In the genomic region with DNA sequence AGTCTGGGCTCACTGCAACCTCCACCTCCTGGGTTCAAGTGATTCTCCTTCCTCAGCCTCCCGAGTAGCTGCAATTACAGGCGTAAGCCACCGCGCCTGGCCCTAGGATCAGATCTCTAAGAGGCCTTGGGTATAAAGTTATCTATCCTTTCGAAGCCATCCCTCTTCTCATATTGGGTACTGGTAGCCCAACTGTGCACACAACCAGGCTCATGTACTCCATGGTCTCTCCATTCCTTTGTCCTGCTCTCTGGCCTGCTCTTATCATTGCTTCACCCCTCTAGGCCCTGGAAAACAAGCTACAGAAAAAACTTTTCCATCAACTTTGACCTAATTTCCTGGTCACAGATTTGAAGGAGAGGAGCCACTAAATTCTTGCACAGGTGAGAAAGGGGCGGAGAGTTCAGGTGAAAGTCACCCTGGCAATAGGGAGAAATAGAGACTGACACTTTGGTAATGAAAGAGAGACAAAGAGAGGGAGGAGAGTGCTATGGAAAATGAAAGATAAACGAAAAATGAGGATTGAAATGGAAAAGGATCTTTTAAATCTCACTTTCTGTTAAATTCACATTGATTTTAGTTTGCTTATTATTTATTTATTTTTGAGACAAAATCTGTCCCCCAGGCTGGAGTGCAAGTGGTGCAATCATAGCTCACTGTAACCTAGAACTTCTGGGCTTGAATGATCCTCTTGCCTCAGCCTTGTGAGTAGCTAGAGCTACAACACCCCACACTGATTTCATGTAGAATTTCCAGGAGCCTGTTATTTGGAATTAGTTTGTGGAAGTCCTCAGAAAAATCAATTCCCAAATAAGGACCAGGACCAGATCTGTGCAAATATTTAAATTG, we compare ENCODE assay signal across 1 cellular context.
TF ChIP-seq lines count a peak whose summit lies in the region.

No MANE protein-coding gene starts in this region.

TF ChIP-seq in K562, 482 proteins besides CTCF, POLR2A, EP300 and RAD21 (continues in another document):
- TF ChIP-seq CBFA2T2 (conservative IDR thresholded peaks at IDR 0.05) = no peak
- no peak for TF ChIP-seq ZC3H11A (IDR thresholded peaks at IDR 0.05; ENCODE audit: low read depth, low read length)
- no peak for TF ChIP-seq TAF7 (tag; IDR thresholded peaks at IDR 0.05)
- TF ChIP-seq NRF1 (conservative IDR thresholded peaks at IDR 0.05 in 1 of 2, IDR thresholded peaks at IDR 0.05 in 1 of 2) = no peak
- TF ChIP-seq, protein P1, sequence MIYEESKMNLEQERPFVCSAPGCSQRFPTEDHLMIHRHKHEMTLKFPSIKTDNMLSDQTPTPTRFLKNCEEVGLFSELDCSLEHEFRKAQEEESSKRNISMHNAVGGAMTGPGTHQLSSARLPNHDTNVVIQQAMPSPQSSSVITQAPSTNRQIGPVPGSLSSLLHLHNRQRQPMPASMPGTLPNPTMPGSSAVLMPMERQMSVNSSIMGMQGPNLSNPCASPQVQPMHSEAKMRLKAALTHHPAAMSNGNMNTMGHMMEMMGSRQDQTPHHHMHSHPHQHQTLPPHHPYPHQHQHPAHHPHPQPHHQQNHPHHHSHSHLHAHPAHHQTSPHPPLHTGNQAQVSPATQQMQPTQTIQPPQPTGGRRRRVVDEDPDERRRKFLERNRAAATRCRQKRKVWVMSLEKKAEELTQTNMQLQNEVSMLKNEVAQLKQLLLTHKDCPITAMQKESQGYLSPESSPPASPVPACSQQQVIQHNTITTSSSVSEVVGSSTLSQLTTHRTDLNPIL (CRISPR knock-in tag; IDR thresholded peaks at IDR 0.05) = no peak; the same call in 1 of the 2 replicates
- TF ChIP-seq ELF2 (CRISPR knock-in tag; IDR thresholded peaks at IDR 0.05) = no peak
- TF ChIP-seq ZNF551 (CRISPR knock-in tag; IDR thresholded peaks at IDR 0.05) = 0 out of 2 replicates have a peak, but pooled peaks have one; percentile 55
- no peak for TF ChIP-seq SP1 (CRISPR knock-in tag; IDR thresholded peaks at IDR 0.05)
- TF ChIP-seq SRSF3 (IDR thresholded peaks at IDR 0.05; ENCODE audit: insufficient read depth, low read length) = no peak
- TF ChIP-seq BRCA1 (IDR thresholded peaks at IDR 0.05) = no peak
- TF ChIP-seq BRCA1 (CRISPR knock-in tag; IDR thresholded peaks at IDR 0.05) = no peak
- TF ChIP-seq, protein P2, sequence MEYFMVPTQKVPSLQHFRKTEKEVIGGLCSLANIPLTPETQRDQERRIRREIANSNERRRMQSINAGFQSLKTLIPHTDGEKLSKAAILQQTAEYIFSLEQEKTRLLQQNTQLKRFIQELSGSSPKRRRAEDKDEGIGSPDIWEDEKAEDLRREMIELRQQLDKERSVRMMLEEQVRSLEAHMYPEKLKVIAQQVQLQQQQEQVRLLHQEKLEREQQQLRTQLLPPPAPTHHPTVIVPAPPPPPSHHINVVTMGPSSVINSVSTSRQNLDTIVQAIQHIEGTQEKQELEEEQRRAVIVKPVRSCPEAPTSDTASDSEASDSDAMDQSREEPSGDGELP (CRISPR knock-in tag; IDR thresholded peaks at IDR 0.05; ENCODE audit: borderline replicate concordance) = no peak
- TF ChIP-seq, protein P3, sequence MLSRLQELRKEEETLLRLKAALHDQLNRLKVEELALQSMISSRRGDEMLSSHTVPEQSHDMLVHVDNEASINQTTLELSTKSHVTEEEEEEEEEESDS (CRISPR knock-in tag; IDR thresholded peaks at IDR 0.05) = no peak
- no peak for TF ChIP-seq TFAM (CRISPR knock-in tag; conservative IDR thresholded peaks at IDR 0.05)
- no peak for TF ChIP-seq TCF7L2 (IDR thresholded peaks at IDR 0.05; ENCODE audit: low read depth, low read length)
- TF ChIP-seq MYNN (IDR thresholded peaks at IDR 0.05) = no peak
- no peak for TF ChIP-seq MYNN (CRISPR knock-in tag; IDR thresholded peaks at IDR 0.05)
- peak; percentile 80 for TF ChIP-seq POLR2B (IDR thresholded peaks at IDR 0.05; ENCODE audit: low read depth, partially characterized antibody)
- TF ChIP-seq RCOR1 (IDR thresholded peaks at IDR 0.05; ENCODE audit: borderline replicate concordance in 1 of 2, low read depth in 2 of 2, low read length in 2 of 2) = no peak
- no peak for TF ChIP-seq NFYB (IDR thresholded peaks at IDR 0.05; ENCODE audit: extremely low read depth, insufficient read length)
- 0 out of 2 replicates have a peak, but pooled peaks have one; percentile 14 for TF ChIP-seq TEAD4 (IDR thresholded peaks at IDR 0.05; ENCODE audit: low read length)
- no peak for TF ChIP-seq TEAD4 (CRISPR knock-in tag; IDR thresholded peaks at IDR 0.05; ENCODE audit: borderline replicate concordance)
- TF ChIP-seq ZNF507 (tag; conservative IDR thresholded peaks at IDR 0.05) = no peak
- TF ChIP-seq, protein P4, sequence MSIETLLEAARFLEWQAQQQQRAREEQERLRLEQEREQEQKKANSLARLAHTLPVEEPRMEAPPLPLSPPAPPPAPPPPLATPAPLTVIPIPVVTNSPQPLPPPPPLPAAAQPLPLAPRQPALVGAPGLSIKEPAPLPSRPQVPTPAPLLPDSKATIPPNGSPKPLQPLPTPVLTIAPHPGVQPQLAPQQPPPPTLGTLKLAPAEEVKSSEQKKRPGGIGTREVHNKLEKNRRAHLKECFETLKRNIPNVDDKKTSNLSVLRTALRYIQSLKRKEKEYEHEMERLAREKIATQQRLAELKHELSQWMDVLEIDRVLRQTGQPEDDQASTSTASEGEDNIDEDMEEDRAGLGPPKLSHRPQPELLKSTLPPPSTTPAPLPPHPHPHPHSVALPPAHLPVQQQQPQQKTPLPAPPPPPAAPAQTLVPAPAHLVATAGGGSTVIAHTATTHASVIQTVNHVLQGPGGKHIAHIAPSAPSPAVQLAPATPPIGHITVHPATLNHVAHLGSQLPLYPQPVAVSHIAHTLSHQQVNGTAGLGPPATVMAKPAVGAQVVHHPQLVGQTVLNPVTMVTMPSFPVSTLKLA (conservative IDR thresholded peaks at IDR 0.05) = no peak
- TF ChIP-seq NONO (IDR thresholded peaks at IDR 0.05; ENCODE audit: low read depth in 2 of 2, low read length in 1 of 2) = no peak
- no peak for TF ChIP-seq L3MBTL2 (IDR thresholded peaks at IDR 0.05)
- TF ChIP-seq HDAC3 (IDR thresholded peaks at IDR 0.05; ENCODE audit: borderline replicate concordance, partially characterized antibody) = no peak
- peak; percentile 60; the same call in 1 of the 2 replicates for TF ChIP-seq OTX1 (CRISPR knock-in tag; IDR thresholded peaks at IDR 0.05)
- TF ChIP-seq ETV5 (CRISPR knock-in tag; IDR thresholded peaks at IDR 0.05; ENCODE audit: low read depth) = no peak
- no peak for TF ChIP-seq ZNF75A (CRISPR knock-in tag; IDR thresholded peaks at IDR 0.05)
- TF ChIP-seq FOXM1 (IDR thresholded peaks at IDR 0.05; ENCODE audit: low read depth) = no peak
- TF ChIP-seq FOXM1 (CRISPR knock-in tag; IDR thresholded peaks at IDR 0.05; ENCODE audit: low read depth) = no peak
- TF ChIP-seq ZNF12 (CRISPR knock-in tag; IDR thresholded peaks at IDR 0.05) = no peak
- TF ChIP-seq, protein P5, sequence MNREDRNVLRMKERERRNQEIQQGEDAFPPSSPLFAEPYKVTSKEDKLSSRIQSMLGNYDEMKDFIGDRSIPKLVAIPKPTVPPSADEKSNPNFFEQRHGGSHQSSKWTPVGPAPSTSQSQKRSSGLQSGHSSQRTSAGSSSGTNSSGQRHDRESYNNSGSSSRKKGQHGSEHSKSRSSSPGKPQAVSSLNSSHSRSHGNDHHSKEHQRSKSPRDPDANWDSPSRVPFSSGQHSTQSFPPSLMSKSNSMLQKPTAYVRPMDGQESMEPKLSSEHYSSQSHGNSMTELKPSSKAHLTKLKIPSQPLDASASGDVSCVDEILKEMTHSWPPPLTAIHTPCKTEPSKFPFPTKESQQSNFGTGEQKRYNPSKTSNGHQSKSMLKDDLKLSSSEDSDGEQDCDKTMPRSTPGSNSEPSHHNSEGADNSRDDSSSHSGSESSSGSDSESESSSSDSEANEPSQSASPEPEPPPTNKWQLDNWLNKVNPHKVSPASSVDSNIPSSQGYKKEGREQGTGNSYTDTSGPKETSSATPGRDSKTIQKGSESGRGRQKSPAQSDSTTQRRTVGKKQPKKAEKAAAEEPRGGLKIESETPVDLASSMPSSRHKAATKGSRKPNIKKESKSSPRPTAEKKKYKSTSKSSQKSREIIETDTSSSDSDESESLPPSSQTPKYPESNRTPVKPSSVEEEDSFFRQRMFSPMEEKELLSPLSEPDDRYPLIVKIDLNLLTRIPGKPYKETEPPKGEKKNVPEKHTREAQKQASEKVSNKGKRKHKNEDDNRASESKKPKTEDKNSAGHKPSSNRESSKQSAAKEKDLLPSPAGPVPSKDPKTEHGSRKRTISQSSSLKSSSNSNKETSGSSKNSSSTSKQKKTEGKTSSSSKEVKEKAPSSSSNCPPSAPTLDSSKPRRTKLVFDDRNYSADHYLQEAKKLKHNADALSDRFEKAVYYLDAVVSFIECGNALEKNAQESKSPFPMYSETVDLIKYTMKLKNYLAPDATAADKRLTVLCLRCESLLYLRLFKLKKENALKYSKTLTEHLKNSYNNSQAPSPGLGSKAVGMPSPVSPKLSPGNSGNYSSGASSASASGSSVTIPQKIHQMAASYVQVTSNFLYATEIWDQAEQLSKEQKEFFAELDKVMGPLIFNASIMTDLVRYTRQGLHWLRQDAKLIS (CRISPR knock-in tag; IDR thresholded peaks at IDR 0.05) = no peak
- no peak; the same call in 1 of the 2 replicates for TF ChIP-seq ZNF436 (CRISPR knock-in tag; IDR thresholded peaks at IDR 0.05)
- TF ChIP-seq, protein P6, sequence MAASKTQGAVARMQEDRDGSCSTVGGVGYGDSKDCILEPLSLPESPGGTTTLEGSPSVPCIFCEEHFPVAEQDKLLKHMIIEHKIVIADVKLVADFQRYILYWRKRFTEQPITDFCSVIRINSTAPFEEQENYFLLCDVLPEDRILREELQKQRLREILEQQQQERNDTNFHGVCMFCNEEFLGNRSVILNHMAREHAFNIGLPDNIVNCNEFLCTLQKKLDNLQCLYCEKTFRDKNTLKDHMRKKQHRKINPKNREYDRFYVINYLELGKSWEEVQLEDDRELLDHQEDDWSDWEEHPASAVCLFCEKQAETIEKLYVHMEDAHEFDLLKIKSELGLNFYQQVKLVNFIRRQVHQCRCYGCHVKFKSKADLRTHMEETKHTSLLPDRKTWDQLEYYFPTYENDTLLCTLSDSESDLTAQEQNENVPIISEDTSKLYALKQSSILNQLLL (CRISPR knock-in tag; IDR thresholded peaks at IDR 0.05; ENCODE audit: borderline replicate concordance) = no peak
- TF ChIP-seq SMARCA5 (IDR thresholded peaks at IDR 0.05) = no peak
- peak; percentile 11; the same call in 1 of the 2 replicates for TF ChIP-seq POLR2AphosphoS2 (IDR thresholded peaks at IDR 0.05; ENCODE audit: low read length)
- TF ChIP-seq, protein P7, sequence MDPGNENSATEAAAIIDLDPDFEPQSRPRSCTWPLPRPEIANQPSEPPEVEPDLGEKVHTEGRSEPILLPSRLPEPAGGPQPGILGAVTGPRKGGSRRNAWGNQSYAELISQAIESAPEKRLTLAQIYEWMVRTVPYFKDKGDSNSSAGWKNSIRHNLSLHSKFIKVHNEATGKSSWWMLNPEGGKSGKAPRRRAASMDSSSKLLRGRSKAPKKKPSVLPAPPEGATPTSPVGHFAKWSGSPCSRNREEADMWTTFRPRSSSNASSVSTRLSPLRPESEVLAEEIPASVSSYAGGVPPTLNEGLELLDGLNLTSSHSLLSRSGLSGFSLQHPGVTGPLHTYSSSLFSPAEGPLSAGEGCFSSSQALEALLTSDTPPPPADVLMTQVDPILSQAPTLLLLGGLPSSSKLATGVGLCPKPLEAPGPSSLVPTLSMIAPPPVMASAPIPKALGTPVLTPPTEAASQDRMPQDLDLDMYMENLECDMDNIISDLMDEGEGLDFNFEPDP (CRISPR knock-in tag; IDR thresholded peaks at IDR 0.05) = peak; percentile 78; the same call in 1 of the 2 replicates
- TF ChIP-seq ZC3H4 (CRISPR knock-in tag; IDR thresholded peaks at IDR 0.05; ENCODE audit: borderline replicate concordance) = no peak
- no peak for TF ChIP-seq NELFE (IDR thresholded peaks at IDR 0.05; ENCODE audit: insufficient read depth, insufficient read length)
- no peak for TF ChIP-seq SMAD1 (IDR thresholded peaks at IDR 0.05; ENCODE audit: low read depth, low read length, partially characterized antibody)
- TF ChIP-seq FOXK1 (CRISPR knock-in tag; IDR thresholded peaks at IDR 0.05; ENCODE audit: borderline replicate concordance) = no peak
- TF ChIP-seq, protein P8, sequence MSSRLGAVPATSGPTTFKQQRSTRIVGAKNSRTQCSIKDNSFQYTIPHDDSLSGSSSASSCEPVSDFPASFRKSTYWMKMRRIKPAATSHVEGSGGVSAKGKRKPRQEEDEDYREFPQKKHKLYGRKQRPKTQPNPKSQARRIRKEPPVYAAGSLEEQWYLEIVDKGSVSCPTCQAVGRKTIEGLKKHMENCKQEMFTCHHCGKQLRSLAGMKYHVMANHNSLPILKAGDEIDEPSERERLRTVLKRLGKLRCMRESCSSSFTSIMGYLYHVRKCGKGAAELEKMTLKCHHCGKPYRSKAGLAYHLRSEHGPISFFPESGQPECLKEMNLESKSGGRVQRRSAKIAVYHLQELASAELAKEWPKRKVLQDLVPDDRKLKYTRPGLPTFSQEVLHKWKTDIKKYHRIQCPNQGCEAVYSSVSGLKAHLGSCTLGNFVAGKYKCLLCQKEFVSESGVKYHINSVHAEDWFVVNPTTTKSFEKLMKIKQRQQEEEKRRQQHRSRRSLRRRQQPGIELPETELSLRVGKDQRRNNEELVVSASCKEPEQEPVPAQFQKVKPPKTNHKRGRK (tag; IDR thresholded peaks at IDR 0.05) = no peak
- TF ChIP-seq, protein P9, sequence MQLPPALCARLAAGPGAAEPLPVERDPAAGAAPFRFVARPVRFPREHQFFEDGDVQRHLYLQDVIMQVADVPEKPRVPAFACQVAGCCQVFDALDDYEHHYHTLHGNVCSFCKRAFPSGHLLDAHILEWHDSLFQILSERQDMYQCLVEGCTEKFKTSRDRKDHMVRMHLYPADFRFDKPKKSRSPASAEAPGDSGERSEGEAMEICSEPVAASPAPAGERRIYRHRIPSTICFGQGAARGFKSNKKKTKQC (CRISPR knock-in tag; IDR thresholded peaks at IDR 0.05) = no peak
- TF ChIP-seq NR1H2 (CRISPR knock-in tag; IDR thresholded peaks at IDR 0.05) = no peak
- TF ChIP-seq, protein P10, sequence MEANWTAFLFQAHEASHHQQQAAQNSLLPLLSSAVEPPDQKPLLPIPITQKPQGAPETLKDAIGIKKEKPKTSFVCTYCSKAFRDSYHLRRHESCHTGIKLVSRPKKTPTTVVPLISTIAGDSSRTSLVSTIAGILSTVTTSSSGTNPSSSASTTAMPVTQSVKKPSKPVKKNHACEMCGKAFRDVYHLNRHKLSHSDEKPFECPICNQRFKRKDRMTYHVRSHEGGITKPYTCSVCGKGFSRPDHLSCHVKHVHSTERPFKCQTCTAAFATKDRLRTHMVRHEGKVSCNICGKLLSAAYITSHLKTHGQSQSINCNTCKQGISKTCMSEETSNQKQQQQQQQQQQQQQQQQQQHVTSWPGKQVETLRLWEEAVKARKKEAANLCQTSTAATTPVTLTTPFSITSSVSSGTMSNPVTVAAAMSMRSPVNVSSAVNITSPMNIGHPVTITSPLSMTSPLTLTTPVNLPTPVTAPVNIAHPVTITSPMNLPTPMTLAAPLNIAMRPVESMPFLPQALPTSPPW (CRISPR knock-in tag; IDR thresholded peaks at IDR 0.05) = no peak
- TF ChIP-seq ZNF24 (IDR thresholded peaks at IDR 0.05) = no peak
- no peak for TF ChIP-seq FOSL1 (tag; conservative IDR thresholded peaks at IDR 0.05)
- TF ChIP-seq, protein P11, sequence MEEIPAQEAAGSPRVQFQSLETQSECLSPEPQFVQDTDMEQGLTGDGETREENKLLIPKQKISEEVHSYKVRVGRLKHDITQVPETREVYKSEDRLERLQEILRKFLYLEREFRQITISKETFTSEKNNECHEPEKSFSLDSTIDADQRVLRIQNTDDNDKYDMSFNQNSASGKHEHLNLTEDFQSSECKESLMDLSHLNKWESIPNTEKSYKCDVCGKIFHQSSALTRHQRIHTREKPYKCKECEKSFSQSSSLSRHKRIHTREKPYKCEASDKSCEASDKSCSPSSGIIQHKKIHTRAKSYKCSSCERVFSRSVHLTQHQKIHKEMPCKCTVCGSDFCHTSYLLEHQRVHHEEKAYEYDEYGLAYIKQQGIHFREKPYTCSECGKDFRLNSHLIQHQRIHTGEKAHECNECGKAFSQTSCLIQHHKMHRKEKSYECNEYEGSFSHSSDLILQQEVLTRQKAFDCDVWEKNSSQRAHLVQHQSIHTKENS (CRISPR knock-in tag; IDR thresholded peaks at IDR 0.05) = no peak
- TF ChIP-seq TBL1XR1 (IDR thresholded peaks at IDR 0.05; ENCODE audit: low read length in 2 of 2) = no peak
